In the genomic region with DNA sequence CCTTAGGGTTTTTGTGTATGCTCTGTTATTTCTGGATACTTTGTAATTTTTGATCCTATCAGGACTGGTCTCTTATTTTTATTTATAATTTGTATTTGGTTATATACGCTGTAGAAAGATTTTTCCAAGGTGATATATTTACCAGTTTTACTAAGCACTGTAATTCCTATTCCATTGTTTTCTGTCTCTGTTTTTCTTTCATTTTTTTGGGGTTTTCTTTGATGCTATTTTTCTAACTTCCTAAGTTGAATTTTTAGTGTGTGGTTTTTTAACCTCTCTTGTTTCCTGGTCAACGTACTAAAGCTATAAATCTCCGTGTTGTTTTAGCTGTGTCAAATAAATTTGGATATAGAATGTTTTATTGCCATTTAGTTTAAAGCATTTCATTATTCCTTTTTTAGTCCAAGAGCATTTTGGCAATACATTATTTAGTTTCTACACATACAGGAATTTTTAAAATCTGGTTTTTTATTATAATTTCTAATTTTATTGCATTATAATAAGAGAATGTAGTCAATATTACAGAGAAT, we compare ENCODE assay signal across 17 cellular contexts.
DNase-seq lines count a peak whose midpoint lies in the region; ATAC-seq, FAIRE-seq and TF ChIP-seq lines count a peak whose summit lies in the region.
"Had no signal": no experiment of that assay in that cellular context is flagged by ENCODE, and none has a peak within 500 bp of the region (broad histone marks: within the 10 kb centered on the region; RNA-seq: fewer than 3 reads in every experiment).

No MANE protein-coding gene starts in this region.

- peaks cover 2% of the 10 kb centered on the region for H3K4me1 ChIP-seq in endothelial cell of umbilical vein (ENCODE audit: control insufficient read depth, extremely low read depth, insufficient read depth, low read length)
- H3K4me1 ChIP-seq in neural progenitor cell: no peaks in the 10 kb centered on the region

- TF ChIP-seq POLR2A in endothelial cell of umbilical vein (IDR thresholded peaks at IDR 0.05; ENCODE audit: low read depth, low read length): no peak

- H3K27ac Mint-ChIP-seq in WTC11: peak overlapping the region; percentile 71; the same call in 1 of the 2 replicates
- H3K27ac Mint-ChIP-seq in neural progenitor cell: no peak overlapping the region
- H3K27ac Mint-ChIP-seq in activated CD8-positive, alpha-beta memory T cell treated with anti-CD3 and anti-CD28 coated beads, Interleukin-2, amount 10 ng/mL, durations not matched to agents 7 days and 5 days: no peak overlapping the region
- H3K27ac Mint-ChIP-seq: CD14-positive monocyte; CD4-positive, alpha-beta memory T cell had no signal

- BruUV-seq in endothelial cell of umbilical vein (replicated peaks; lab: Mats Ljungman, UMichigan): no TSS peak

- H3K9ac ChIP-seq in endothelial cell of umbilical vein (replicated peaks; ENCODE audit: extremely low read depth, insufficient read depth, low read length): no peak overlapping the region
- H3K9ac ChIP-seq in neural progenitor cell: no peak overlapping the region

- no peak overlapping the region for H2AFZ ChIP-seq in endothelial cell of umbilical vein (ENCODE audit: low read depth, low read length)
- H2AFZ ChIP-seq in neural progenitor cell (replicated peaks): no peak overlapping the region

- H3K9me3 Mint-ChIP-seq in WTC11 (peaks cover 18% of the 10 kb centered on the region), neural progenitor cell (peaks cover 8% of the 10 kb centered on the region)
- H3K9me3 Mint-ChIP-seq in activated CD8-positive, alpha-beta memory T cell treated with anti-CD3 and anti-CD28 coated beads, Interleukin-2, amount 10 ng/mL, durations not matched to agents 7 days and 5 days (ENCODE audit: low read depth): no peaks in the 10 kb centered on the region

- H3K79me2 ChIP-seq in endothelial cell of umbilical vein (ENCODE audit: control insufficient read depth, insufficient read depth, low read length) (no peaks in the 10 kb centered on the region), neural progenitor cell (ENCODE audit: low read depth) (no peaks in the 10 kb centered on the region)

- TF ChIP-seq CTCF in WTC11 (IDR thresholded peaks at IDR 0.05) (no peak), endothelial cell of umbilical vein (IDR thresholded peaks at IDR 0.05; ENCODE audit: extremely low read depth in 1 of 2, insufficient read depth in 1 of 2, low read depth in 1 of 2, low read length in 2 of 2) (no peak), neural progenitor cell (IDR thresholded peaks at IDR 0.05) (no peak), GM10248 (IDR thresholded peaks at IDR 0.05; ENCODE audit: control extremely low read depth, extremely low read depth, low read depth, missing control alignments) (no peak)

- H3K4me3 ChIP-seq in endothelial cell of umbilical vein (replicated peaks in 1 of 3; ENCODE audit: insufficient read depth in 1 of 3, low read depth in 1 of 3, low read length in 3 of 3) (no peak overlapping the region), neural progenitor cell (no peak overlapping the region)
- H3K4me3 ChIP-seq: GM12878 had no signal

- dilution Hi-C loops in endothelial cell of umbilical vein (cut with MboI; ENCODE audit: extremely low pct_ligation_motif_present, low sequenced_read_pairs): no loop called here

- no peaks in the 10 kb centered on the region for H4K20me1 ChIP-seq in endothelial cell of umbilical vein (replicated peaks; ENCODE audit: control insufficient read depth, extremely low read depth, insufficient read depth, low read length)
- no peaks in the 10 kb centered on the region for H4K20me1 ChIP-seq in neural progenitor cell (ENCODE audit: low read depth)

- no peak for FAIRE-seq in endothelial cell of umbilical vein (lab: Jason Lieb, UNC)
- FAIRE-seq: GM12878, H1 had no signal

- intact Hi-C loops in endothelial cell of umbilical vein (cut with micrococcal nuclease): no loop called here

- no peaks in the 10 kb centered on the region for H3K9me3 ChIP-seq in endothelial cell of umbilical vein (replicated peaks; ENCODE audit: control insufficient read depth, insufficient read depth, low read length)
- no peaks in the 10 kb centered on the region for H3K9me3 ChIP-seq in neural progenitor cell (ENCODE audit: low read depth)

- H3K36me3 Mint-ChIP-seq in WTC11 (peaks cover 15% of the 10 kb centered on the region), neural progenitor cell (no peaks in the 10 kb centered on the region)
- H3K36me3 Mint-ChIP-seq in activated CD8-positive, alpha-beta memory T cell treated with anti-CD3 and anti-CD28 coated beads, Interleukin-2, amount 10 ng/mL, durations not matched to agents 7 days and 5 days: no peaks in the 10 kb centered on the region
- H3K36me3 Mint-ChIP-seq: CD14-positive monocyte; CD4-positive, alpha-beta memory T cell had no signal

- H3F3A ChIP-seq in neural progenitor cell (ENCODE audit: low read depth): no peaks in the 10 kb centered on the region

- H3K4me1 Mint-ChIP-seq in WTC11 (peaks cover 33% of the 10 kb centered on the region), neural progenitor cell (peaks cover 9% of the 10 kb centered on the region)
- no peaks in the 10 kb centered on the region for H3K4me1 Mint-ChIP-seq in activated CD8-positive, alpha-beta memory T cell treated with anti-CD3 and anti-CD28 coated beads, Interleukin-2, amount 10 ng/mL, durations not matched to agents 7 days and 5 days
- H3K4me1 Mint-ChIP-seq: CD14-positive monocyte; CD4-positive, alpha-beta memory T cell had no signal

- H3K36me3 ChIP-seq in endothelial cell of umbilical vein (ENCODE audit: control insufficient read depth in 2 of 2, extremely low read depth in 1 of 2, insufficient read depth in 2 of 2, low read length in 2 of 2) (no peaks in the 10 kb centered on the region), neural progenitor cell (no peaks in the 10 kb centered on the region)

- POLR2A ChIA-PET in HEK293T (lab: Yijun Ruan, JAX): no interaction called here
- POLR2A ChIA-PET in WTC11 (lab: Charles Lee): no interaction called here
- POLR2A ChIA-PET in endothelial cell of umbilical vein (lab: Charles Lee): no interaction called here
- POLR2A ChIA-PET in GM10248 (lab: Yijun Ruan, JAX): no interaction called here

- no peak overlapping the region for H3K27ac ChIP-seq in endothelial cell of umbilical vein (ENCODE audit: insufficient read depth, low read depth, low read length)
- no peak overlapping the region for H3K27ac ChIP-seq in neural progenitor cell
- H3K27ac ChIP-seq: HL-60 had no signal

- H3K4me3 Mint-ChIP-seq in WTC11: no peak overlapping the region
- no peak overlapping the region for H3K4me3 Mint-ChIP-seq in neural progenitor cell
- H3K4me3 Mint-ChIP-seq in activated CD8-positive, alpha-beta memory T cell treated with anti-CD3 and anti-CD28 coated beads, Interleukin-2, amount 10 ng/mL, durations not matched to agents 7 days and 5 days: no peak overlapping the region
- H3K4me3 Mint-ChIP-seq: CD14-positive monocyte; CD4-positive, alpha-beta memory T cell; H9 had no signal

- no peaks in the 10 kb centered on the region for H3K9me1 ChIP-seq in endothelial cell of umbilical vein (replicated peaks; ENCODE audit: control insufficient read depth, extremely low read depth, insufficient read depth, low read length)

- H3K27me3 Mint-ChIP-seq in WTC11 (ENCODE audit: low read depth) (no peaks in the 10 kb centered on the region), neural progenitor cell (ENCODE audit: insufficient read depth, low read depth) (no peaks in the 10 kb centered on the region)
- no peaks in the 10 kb centered on the region for H3K27me3 Mint-ChIP-seq in activated CD8-positive, alpha-beta memory T cell treated with anti-CD3 and anti-CD28 coated beads, Interleukin-2, amount 10 ng/mL, durations not matched to agents 7 days and 5 days
- H3K27me3 Mint-ChIP-seq: CD4-positive, alpha-beta memory T cell had no signal

- DNase-seq in HEK293T (ENCODE audit: extremely low spot score): no peak
- DNase-seq in WTC11 (ENCODE audit: low spot score): no peak
- peak; percentile 60 for DNase-seq in endothelial cell of umbilical vein (ENCODE audit: low read depth, low spot score)
- no peak for DNase-seq in neural progenitor cell (ENCODE audit: low spot score)
- DNase-seq in GM10248 (ENCODE audit: extremely low spot score): no peak
- no peak for DNase-seq in activated CD8-positive, alpha-beta memory T cell treated with anti-CD3 and anti-CD28 coated beads, Interleukin-2, amount 10 ng/mL, durations not matched to agents 7 days and 5 days
- DNase-seq: AML-193; CD4-positive, alpha-beta memory T cell; DMS153; DMS79 treated with DMSO at 0.1 percent for 48 hours; GF-D8; H9 had no signal

- no peak overlapping the region for H3K4me2 ChIP-seq in endothelial cell of umbilical vein (ENCODE audit: insufficient read depth, low read length)
- no peak overlapping the region for H3K4me2 ChIP-seq in neural progenitor cell

- CTCF ChIA-PET in HEK293T (lab: Yijun Ruan, JAX): no interaction called here
- CTCF ChIA-PET in WTC11 (lab: Charles Lee): no interaction called here
- CTCF ChIA-PET in endothelial cell of umbilical vein (lab: Charles Lee): interaction anchor here (1.2 to 1.8 kb wide), 2 partner anchors 14 to 33 kb away, joined by 3 to 5 read pairs; no protein-coding TSS in a partner anchor
- CTCF ChIA-PET in GM10248 (lab: Yijun Ruan, JAX): no interaction called here
- CTCF ChIA-PET in activated CD8-positive, alpha-beta memory T cell treated with anti-CD3 and anti-CD28 coated beads, Interleukin-2, amount 10 ng/mL, durations not matched to agents 7 days and 5 days (lab: Charles Lee): no interaction called here

- ATAC-seq in WTC11: no peak
- ATAC-seq in GM19397 (IDR thresholded peaks at IDR 0.05; ENCODE audit: unreplicated experiment): no peak
- no peak for ATAC-seq in activated CD8-positive, alpha-beta memory T cell treated with anti-CD3 and anti-CD28 coated beads, Interleukin-2, amount 10 ng/mL, durations not matched to agents 7 days and 5 days
- ATAC-seq: GM12878 had no signal

- H3K27me3 ChIP-seq in endothelial cell of umbilical vein (ENCODE audit: control insufficient read depth in 2 of 2, insufficient read depth in 2 of 2, low read length in 2 of 2) (no peaks in the 10 kb centered on the region), neural progenitor cell (no peaks in the 10 kb centered on the region)

TF ChIP-seq in HEK293T, 16 proteins besides CTCF, POLR2A, EP300 and RAD21 (continues in another document):
- TF ChIP-seq ZNF384 (IDR thresholded peaks at IDR 0.05): no peak
- no peak for TF ChIP-seq SUZ12 (IDR thresholded peaks at IDR 0.05)
- TF ChIP-seq ELF4 (IDR thresholded peaks at IDR 0.05): no peak

TF ChIP-seq in WTC11, 78 proteins besides CTCF, POLR2A, EP300 and RAD21 (continues in another document):
- TF ChIP-seq ELF4 (CRISPR knock-in tag; IDR thresholded peaks at IDR 0.05; ENCODE audit: low read depth) (no peak), GABPB1 (CRISPR knock-in tag; IDR thresholded peaks at IDR 0.05) (no peak), NFE2L1 (CRISPR knock-in tag; IDR thresholded peaks at IDR 0.05) (no peak)

TF ChIP-seq in endothelial cell of umbilical vein, 7 proteins besides CTCF, POLR2A, EP300 and RAD21 (continues in another document):
- TF ChIP-seq POLR2AphosphoS5 (IDR thresholded peaks at IDR 0.05; ENCODE audit: insufficient read depth, low read depth, low read length) (no peak), GATA2 (IDR thresholded peaks at IDR 0.05; ENCODE audit: insufficient read depth, insufficient read length, low read depth, low read length) (no peak), MYC (IDR thresholded peaks at IDR 0.05; ENCODE audit: low read depth, low read length) (no peak), EZH2 (IDR thresholded peaks at IDR 0.05; ENCODE audit: borderline replicate concordance, low read depth, low read length, severe bottlenecking) (no peak)
